ENCODE assay signal across 17 cellular contexts in the genomic region with DNA sequence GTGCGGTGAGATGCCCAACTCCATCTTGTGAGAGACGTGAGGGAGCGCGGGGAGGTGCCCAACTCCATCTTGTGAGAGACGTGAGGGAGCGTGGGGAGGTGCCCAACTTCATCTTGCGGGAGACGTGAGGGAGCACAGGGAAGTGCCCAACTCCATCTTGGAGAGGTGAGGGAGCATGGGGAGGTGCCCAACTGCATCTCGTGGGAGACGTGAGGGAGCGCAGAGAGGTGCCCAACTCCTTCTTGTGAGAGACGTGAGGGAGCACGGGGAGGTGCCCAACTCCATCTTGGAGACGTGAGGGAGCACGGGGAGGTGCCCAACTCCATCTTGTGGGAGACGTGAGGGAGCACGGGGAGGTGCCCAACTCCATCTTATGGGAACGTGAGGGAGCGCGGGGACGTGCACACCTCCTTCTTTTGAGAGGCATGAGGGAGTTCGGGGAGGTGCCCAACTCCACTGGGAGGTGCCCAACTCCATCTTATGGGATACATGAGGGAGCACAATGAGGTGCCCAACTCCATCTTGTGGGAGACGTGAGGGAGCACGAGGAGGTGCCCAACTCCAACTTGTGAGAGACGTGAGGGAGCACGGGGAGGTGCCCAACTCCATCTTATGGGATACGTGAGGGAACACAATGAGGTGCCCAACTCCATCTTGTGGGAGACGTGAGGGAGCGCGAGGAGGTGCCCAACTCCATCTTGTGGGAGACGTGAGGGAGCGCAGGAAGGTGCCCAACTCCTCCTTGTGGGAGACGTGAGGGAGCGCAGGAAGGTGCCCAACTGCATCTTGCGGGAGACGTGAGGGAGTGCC.
"Had no signal": no experiment of that assay in that cellular context is flagged by ENCODE, and none has a peak within 500 bp of the region (broad histone marks: within the 10 kb centered on the region; RNA-seq: fewer than 3 reads in every experiment).

No MANE protein-coding gene starts in this region.

- H3K4me1 Mint-ChIP-seq: activated naive CD4-positive, alpha-beta T cell treated with anti-CD3 and anti-CD28 coated beads, Interleukin-2, amount 50 U/mL, for 24 hours; brain; memory B cell; nephron; stimulated activated naive CD8-positive, alpha-beta T cell treated with anti-CD3 and anti-CD28 coated beads, Interleukin-15, amount 100 ng/mL, for 72 hours had no signal

- H3K9me3 Mint-ChIP-seq: activated naive CD4-positive, alpha-beta T cell treated with anti-CD3 and anti-CD28 coated beads, Interleukin-2, amount 50 U/mL, for 24 hours; activated T-helper 2 cell treated with anti-CD3 and anti-CD28 coated beads, Interferon-gamma antibody, Interleukin-2, Interleukin-4, amounts not matched to agents 10 μg/mL and 5 μg/mL and 100 μg/mL, durations not matched to agents 14 hours and 24 hours and 36 hours; memory B cell; stimulated activated naive CD8-positive, alpha-beta T cell treated with anti-CD3 and anti-CD28 coated beads, Interleukin-15, amount 100 ng/mL, for 72 hours had no signal

- H3K27ac Mint-ChIP-seq: activated naive CD4-positive, alpha-beta T cell treated with anti-CD3 and anti-CD28 coated beads, Interleukin-2, amount 50 U/mL, for 24 hours; activated T-helper 2 cell treated with anti-CD3 and anti-CD28 coated beads, Interferon-gamma antibody, Interleukin-2, Interleukin-4, amounts not matched to agents 10 μg/mL and 5 μg/mL and 100 μg/mL, durations not matched to agents 14 hours and 24 hours and 36 hours; brain; memory B cell; nephron; stimulated activated naive CD8-positive, alpha-beta T cell treated with anti-CD3 and anti-CD28 coated beads, Interleukin-15, amount 100 ng/mL, for 72 hours had no signal

- H3K4me3 ChIP-seq: esophagus squamous epithelium, left ventricle myocardium inferior, thoracic aorta, uterus had no signal

- ATAC-seq: stimulated activated naive CD8-positive, alpha-beta T cell treated with anti-CD3 and anti-CD28 coated beads, Interleukin-15, amount 100 ng/mL, for 72 hours had no signal

- H3K27ac ChIP-seq: esophagus squamous epithelium, left ventricle myocardium inferior, thoracic aorta, uterus had no signal

- H3K4me1 ChIP-seq: esophagus squamous epithelium, left ventricle myocardium inferior, uterus had no signal

- H3K36me3 ChIP-seq: esophagus squamous epithelium, left ventricle myocardium inferior, thoracic aorta, uterus had no signal

- FAIRE-seq: endometrium, islet of Langerhans had no signal

- H3K4me3 Mint-ChIP-seq: activated naive CD4-positive, alpha-beta T cell treated with anti-CD3 and anti-CD28 coated beads, Interleukin-2, amount 50 U/mL, for 24 hours; brain; memory B cell; nephron; stimulated activated naive CD8-positive, alpha-beta T cell treated with anti-CD3 and anti-CD28 coated beads, Interleukin-15, amount 100 ng/mL, for 72 hours had no signal

- DNase-seq: activated CD4-positive, alpha-beta T cell treated with anti-CD3 and anti-CD28 coated beads, Interleukin-2, amount 50 U/mL, for 48 hours; activated CD4-positive, CD25-positive, alpha-beta regulatory T cell treated with anti-CD3 and anti-CD28 coated beads, Interleukin-2, amount 50 U/mL, for 72 hours; esophagus squamous epithelium; foreskin fibroblast; left ventricle myocardium inferior; occipital lobe; stimulated activated CD4-positive, alpha-beta T cell treated with anti-CD3 and anti-CD28 coated beads, Interleukin-4, amount 100 ng/mL, for 1 hour; uterus had no signal

- H3K36me3 Mint-ChIP-seq: activated naive CD4-positive, alpha-beta T cell treated with anti-CD3 and anti-CD28 coated beads, Interleukin-2, amount 50 U/mL, for 24 hours; memory B cell had no signal

- H3K9me3 ChIP-seq: esophagus squamous epithelium, left ventricle myocardium inferior, thoracic aorta, uterus had no signal
